14 cellular contexts compared by ENCODE assay signal in the genomic region with DNA sequence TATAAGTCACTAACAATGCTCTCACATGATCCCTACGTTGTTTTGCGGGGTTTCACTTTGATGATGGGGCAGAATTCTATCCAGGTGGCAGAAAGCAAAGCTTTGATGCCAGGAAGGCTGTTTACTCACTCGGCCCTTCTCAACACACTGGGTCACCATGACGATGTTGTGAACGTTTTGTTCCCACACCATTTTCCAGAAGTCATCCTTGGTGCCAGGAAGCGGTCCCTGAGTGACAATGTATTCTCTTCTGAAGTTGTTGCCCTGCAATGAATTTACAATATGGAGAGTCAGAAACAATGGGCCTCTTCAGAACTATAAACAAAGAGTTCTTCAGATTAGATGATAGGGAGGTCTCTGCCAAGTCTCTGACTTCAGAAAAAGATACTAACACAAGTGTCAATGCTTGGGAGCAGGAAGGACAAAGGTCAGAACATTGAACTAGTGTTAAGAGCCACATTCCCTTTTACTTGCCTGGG.
DNase-seq lines count a peak whose midpoint lies in the region; ATAC-seq and TF ChIP-seq lines count a peak whose summit lies in the region.
"Had no signal": no experiment of that assay in that cellular context is flagged by ENCODE, and none has a peak within 500 bp of the region (broad histone marks: within the 10 kb centered on the region; RNA-seq: fewer than 3 reads in every experiment).

No MANE protein-coding gene starts in this region.

- DNase-seq in NCI-H2029 (lab: John Stamatoyannopoulos, UW) (peak; percentile 45), NCI-H2029 treated with DMSO at 0.1 percent for 48 hours (lab: John Stamatoyannopoulos, UW) (no peak), head of caudate nucleus (peak; percentile 22 to 92 (median 76)), mucosa of descending colon (peak in 1 of 3 donors; percentile 6), transverse colon (no peak), 8988T (no peak), GM13977 (ENCODE audit: low spot score) (no peak)
- no peak for DNase-seq in stimulated activated CD4-positive, alpha-beta T cell treated with anti-CD3 and anti-CD28 coated beads, Interleukin-12 subunit alpha, Interleukin-12 subunit beta, amount 100 ng/mL, for 4 hours
- DNase-seq: Calu3, NCI-H774 had no signal

- ATAC-seq in mucosa of descending colon = peak; percentile 75
- ATAC-seq: A549; activated CD4-positive, CD25-positive, alpha-beta regulatory T cell treated with anti-CD3 and anti-CD28 coated beads, Interleukin-2, amount 50 U/mL, for 24 hours had no signal

- H3K27ac ChIP-seq in transverse colon = peak overlapping the region in 3 of 4 donors; percentile 42 to 56 (median 51)
- H3K27ac ChIP-seq: A549, epithelial cell of prostate, SK-N-MC had no signal

- TF ChIP-seq EP300 in transverse colon (IDR thresholded peaks at IDR 0.05; ENCODE audit: low read depth) = peak; percentile 90

- in situ Hi-C loops in transverse colon (cut with MboI; ENCODE audit: low pct_ligation_motif_present in 1 of 4, low pct_unique_long_range_greater_than_20kb in 1 of 4, low sequenced_read_pairs in 3 of 4) (no loop called here), GM13977 (cut with MboI; ENCODE audit: low pct_unique_long_range_greater_than_20kb, low sequenced_read_pairs, unreplicated experiment) (no loop called here)

- H3K36me3 ChIP-seq in mucosa of descending colon (ENCODE audit: low read depth) (no peaks in the 10 kb centered on the region), transverse colon (peaks cover 0 to 4% (median 1%) of the 10 kb centered on the region in 4 donors)

- 28 to 40% methylated on average over 6 of the region's 6 CpGs for WGBS in transverse colon (ENCODE audit: low coverage in 1 of 2), 2 donors

- no peak overlapping the region for H3K4me3 ChIP-seq in mucosa of descending colon
- no peak overlapping the region for H3K4me3 ChIP-seq in transverse colon
- H3K4me3 ChIP-seq: A549, SK-N-MC had no signal

- no peaks in the 10 kb centered on the region for H3K27me3 ChIP-seq in transverse colon

- no peaks in the 10 kb centered on the region for H3K4me1 ChIP-seq in mucosa of descending colon (ENCODE audit: low read depth)
- peaks cover 0 to 17% (median 2%) of the 10 kb centered on the region in 4 donors for H3K4me1 ChIP-seq in transverse colon
- H3K4me1 ChIP-seq: A549 had no signal

- no peak for TF ChIP-seq POLR2A in transverse colon (IDR thresholded peaks at IDR 0.05)

- H3K9me3 ChIP-seq in mucosa of descending colon = no peaks in the 10 kb centered on the region
- H3K9me3 ChIP-seq in transverse colon = no peaks in the 10 kb centered on the region
- H3K9me3 ChIP-seq: A549 had no signal

- intact Hi-C loops in head of caudate nucleus (cut with DNase I) = loop anchor here (2.0 kb wide), 1 partner anchor 21 kb away; no protein-coding TSS in a partner anchor
- intact Hi-C loops in mucosa of descending colon (cut with DNase I, micrococcal nuclease) = no loop called here
- intact Hi-C loops in transverse colon (cut with DNase I; ENCODE audit: low total_unique reads) = no loop called here

- no peak for TF ChIP-seq CTCF in mucosa of descending colon (IDR thresholded peaks at IDR 0.05)
- no peak for TF ChIP-seq CTCF in transverse colon (IDR thresholded peaks at IDR 0.05)
- no peak for TF ChIP-seq CTCF in GM13977 (IDR thresholded peaks at IDR 0.05; ENCODE audit: extremely low read depth, insufficient read depth, missing control alignments)

Comparison
In these comparisons a context has a peak if more than half of its experiments do, and no peak if none do; other contexts are left out.
1. DNase-seq: peak in NCI-H2029 (single experiment) and head of caudate nucleus (42 of 42); none in NCI-H2029 treated with DMSO at 0.1 percent for 48 hours (single experiment), transverse colon (single experiment), 8988T (single experiment), GM13977 (single experiment) and stimulated activated CD4-positive, alpha-beta T cell treated with anti-CD3 and anti-CD28 coated beads, Interleukin-12 subunit alpha, Interleukin-12 subunit beta, amount 100 ng/mL, for 4 hours (single experiment).